In genomic region chr20:2840138-2840966, GRCh38 we compare ENCODE assay signal across 1 cellular context.
TF ChIP-seq lines count a peak whose summit lies in the region.

PCED1A (minus strand) TSS chr20:2840655; CDS start chr20:2839912, 743 bp downstream.
VPS16 (plus strand) TSS chr20:2840745; CDS start chr20:2840775, 30 bp downstream.

TF ChIP-seq in WTC11, 78 proteins besides CTCF, POLR2A, EP300 and RAD21 (continued from another document and continues in another):
- TF ChIP-seq E2F1 (CRISPR knock-in tag; IDR thresholded peaks at IDR 0.05), result no peak
- TF ChIP-seq TEAD4 (CRISPR knock-in tag; IDR thresholded peaks at IDR 0.05), result no peak
- peak; percentile 99 for TF ChIP-seq USF2 (CRISPR knock-in tag; IDR thresholded peaks at IDR 0.05)
- TF ChIP-seq ZNF532 (CRISPR knock-in tag; IDR thresholded peaks at IDR 0.05; ENCODE audit: borderline replicate concordance), result no peak
- TF ChIP-seq STAT6 (CRISPR knock-in tag; conservative IDR thresholded peaks at IDR 0.05; ENCODE audit: low read depth), result no peak
- no peak for TF ChIP-seq GTF2I (CRISPR knock-in tag; conservative IDR thresholded peaks at IDR 0.05)
- TF ChIP-seq USF1 (CRISPR knock-in tag; IDR thresholded peaks at IDR 0.05), result peak; percentile 99
- no peak for TF ChIP-seq OVOL2 (CRISPR knock-in tag; IDR thresholded peaks at IDR 0.05; ENCODE audit: borderline replicate concordance)
- no peak for TF ChIP-seq EMX1 (CRISPR knock-in tag; IDR thresholded peaks at IDR 0.05)
- peak; percentile 81 for TF ChIP-seq E2F5 (CRISPR knock-in tag; IDR thresholded peaks at IDR 0.05)
- TF ChIP-seq IRF1 (CRISPR knock-in tag; IDR thresholded peaks at IDR 0.05), result peak; percentile 81; the same call in 1 of the 2 replicates
- TF ChIP-seq TEAD1 (CRISPR knock-in tag; IDR thresholded peaks at IDR 0.05), result peak; percentile 91
- no peak; the same call in 1 of the 2 replicates for TF ChIP-seq KAT7 (CRISPR knock-in tag; IDR thresholded peaks at IDR 0.05; ENCODE audit: borderline replicate concordance)
- TF ChIP-seq JAZF1 (CRISPR knock-in tag; IDR thresholded peaks at IDR 0.05), result no peak
- 0 out of 2 replicates have a peak, but pooled peaks have one; percentile 81 for TF ChIP-seq TCF7 (CRISPR knock-in tag; IDR thresholded peaks at IDR 0.05; ENCODE audit: low read depth)
- TF ChIP-seq MXD4 (CRISPR knock-in tag; IDR thresholded peaks at IDR 0.05; ENCODE audit: borderline replicate concordance), result no peak
- no peak for TF ChIP-seq CDX4 (CRISPR knock-in tag; IDR thresholded peaks at IDR 0.05; ENCODE audit: borderline replicate concordance)
- peak; percentile 86 for TF ChIP-seq MYBL2 (CRISPR knock-in tag; IDR thresholded peaks at IDR 0.05)
- no peak for TF ChIP-seq ZNF396 (CRISPR knock-in tag; IDR thresholded peaks at IDR 0.05; ENCODE audit: borderline replicate concordance)
- peak; percentile 96 for TF ChIP-seq ARID4B (CRISPR knock-in tag; IDR thresholded peaks at IDR 0.05; ENCODE audit: borderline replicate concordance)
- TF ChIP-seq ELF4 (CRISPR knock-in tag; IDR thresholded peaks at IDR 0.05; ENCODE audit: low read depth), result peak; percentile 81; the same call in 1 of the 2 replicates
- peak; percentile 27; the same call in 1 of the 2 replicates for TF ChIP-seq FOXK1 (CRISPR knock-in tag; IDR thresholded peaks at IDR 0.05)
- peak; percentile 90; the same call in 1 of the 2 replicates for TF ChIP-seq ZBTB43 (CRISPR knock-in tag; IDR thresholded peaks at IDR 0.05)
- no peak for TF ChIP-seq ZNF423 (CRISPR knock-in tag; IDR thresholded peaks at IDR 0.05)
- TF ChIP-seq ETV6 (CRISPR knock-in tag; IDR thresholded peaks at IDR 0.05), result peak; percentile 85
- TF ChIP-seq NR2C2 (CRISPR knock-in tag; IDR thresholded peaks at IDR 0.05), result no peak
- TF ChIP-seq ZMAT4 (CRISPR knock-in tag; IDR thresholded peaks at IDR 0.05), result no peak
- no peak for TF ChIP-seq CBFB (CRISPR knock-in tag; IDR thresholded peaks at IDR 0.05; ENCODE audit: low read depth)
- peak; percentile 46; the same call in 1 of the 2 replicates for TF ChIP-seq SP1 (CRISPR knock-in tag; conservative IDR thresholded peaks at IDR 0.05)
- peak; percentile 83 for TF ChIP-seq JUN (CRISPR knock-in tag; IDR thresholded peaks at IDR 0.05)
- no peak for TF ChIP-seq GRHL2 (CRISPR knock-in tag; IDR thresholded peaks at IDR 0.05; ENCODE audit: insufficient replicate concordance, severe bottlenecking)
- TF ChIP-seq ZNF232 (CRISPR knock-in tag; IDR thresholded peaks at IDR 0.05), result no peak
- no peak; the same call in 1 of the 2 replicates for TF ChIP-seq ZNF219 (CRISPR knock-in tag; IDR thresholded peaks at IDR 0.05; ENCODE audit: borderline replicate concordance)
- no peak for TF ChIP-seq IRF2 (CRISPR knock-in tag; IDR thresholded peaks at IDR 0.05; ENCODE audit: borderline replicate concordance, low read depth)
- TF ChIP-seq NFE2L1 (CRISPR knock-in tag; IDR thresholded peaks at IDR 0.05), result no peak
- peak; percentile 48; the same call in 1 of the 2 replicates for TF ChIP-seq ZBTB21 (CRISPR knock-in tag; IDR thresholded peaks at IDR 0.05; ENCODE audit: borderline replicate concordance)
- no peak for TF ChIP-seq ERG (CRISPR knock-in tag; IDR thresholded peaks at IDR 0.05)
- no peak for TF ChIP-seq PRRX2 (CRISPR knock-in tag; IDR thresholded peaks at IDR 0.05)
- no peak for TF ChIP-seq CREB1 (CRISPR knock-in tag; IDR thresholded peaks at IDR 0.05)
- no peak for TF ChIP-seq RORB (CRISPR knock-in tag; IDR thresholded peaks at IDR 0.05)
